8 cellular contexts compared by ENCODE assay signal in the genomic region with DNA sequence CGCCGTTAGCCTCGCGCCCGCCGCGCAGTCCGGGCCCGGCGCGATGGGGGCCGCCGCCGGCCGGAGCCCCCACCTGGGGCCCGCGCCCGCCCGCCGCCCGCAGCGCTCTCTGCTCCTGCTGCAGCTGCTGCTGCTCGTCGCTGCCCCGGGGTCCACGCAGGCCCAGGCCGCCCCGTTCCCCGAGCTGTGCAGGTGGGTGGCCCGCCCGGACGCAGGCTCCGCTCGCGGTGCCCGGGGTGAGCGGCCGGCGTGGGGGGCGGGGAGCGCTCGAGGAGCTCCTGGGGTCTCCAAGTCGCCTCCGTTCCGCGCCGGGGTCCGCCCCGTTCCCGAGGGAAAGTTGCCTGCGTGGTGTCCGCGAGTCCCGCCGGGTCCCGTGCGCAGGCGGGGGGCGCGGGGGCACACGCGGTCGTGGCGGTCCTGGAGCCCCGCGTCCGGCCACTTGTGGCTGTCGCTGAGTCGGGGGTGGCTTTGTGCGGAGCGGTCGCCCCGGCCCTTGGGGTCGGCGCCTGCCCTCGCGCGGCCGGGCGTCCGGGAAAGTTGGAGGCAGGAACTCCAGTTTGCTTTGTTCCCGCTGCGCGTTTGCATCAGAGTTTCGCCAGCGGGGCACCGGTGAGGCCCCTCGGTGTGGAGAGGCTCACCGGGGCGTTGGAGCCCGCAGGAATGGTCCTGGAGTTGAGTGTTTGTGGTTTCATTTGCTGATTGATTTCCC. TPM values are rescaled to one million over a fixed set of nuclear protein-coding genes. Genes with fewer than 3 reads are reported as not detected.
DNase-seq lines count a peak whose midpoint lies in the region; ATAC-seq and TF ChIP-seq lines count a peak whose summit lies in the region.

No MANE protein-coding gene starts in this region.

- peaks cover 28% of the 10 kb centered on the region for H3K4me1 ChIP-seq in SJCRH30

- ATAC-seq in HG02981 (IDR thresholded peaks at IDR 0.05; ENCODE audit: unreplicated experiment): peak; percentile 19
- ATAC-seq in stimulated activated memory B cell treated with anti-CD40 and anti-IgM and Interleukin-4, amounts not matched to agents 10 μg/mL and 1 μg/mL and 100 μg/mL, for 72 hours: peak; percentile 77

- peaks cover 34% of the 10 kb centered on the region for H3K27me3 Mint-ChIP-seq in brain
- H3K27me3 Mint-ChIP-seq in stimulated activated memory B cell treated with anti-CD40 and anti-IgM and Interleukin-4, amounts not matched to agents 10 μg/mL and 1 μg/mL and 100 μg/mL, for 72 hours: no peaks in the 10 kb centered on the region

- DNase-seq in stimulated activated CD4-positive, alpha-beta T cell treated with anti-CD3 and anti-CD28 coated beads, Interleukin-12 subunit alpha, Interleukin-12 subunit beta, amount 100 ng/mL, for 4 hours: peak; percentile 38
- no peak for DNase-seq in stimulated activated CD4-positive, alpha-beta T cell treated with anti-CD3 and anti-CD28 coated beads, Interleukin-1b, Interleukin-23, amount 100 ng/mL, for 48 hours
- DNase-seq in SJCRH30: peak; percentile 66 to 72
- DNase-seq in kidney epithelial cell (ENCODE audit: low read depth): no peak
- DNase-seq in NCI-H345 (lab: John Stamatoyannopoulos, UW): no peak

- peaks cover 46% of the 10 kb centered on the region for H3K4me1 Mint-ChIP-seq in brain
- H3K4me1 Mint-ChIP-seq in stimulated activated memory B cell treated with anti-CD40 and anti-IgM and Interleukin-4, amounts not matched to agents 10 μg/mL and 1 μg/mL and 100 μg/mL, for 72 hours: peaks cover 42% of the 10 kb centered on the region

- H3K27me3 ChIP-seq in SJCRH30 (no peaks in the 10 kb centered on the region), kidney epithelial cell (ENCODE audit: control insufficient read depth, insufficient read depth, low read length) (peaks cover 2% of the 10 kb centered on the region)

- H3K4me3 ChIP-seq in SJCRH30: peak overlapping the region; percentile 96
- H3K4me3 ChIP-seq in kidney epithelial cell (ENCODE audit: low read depth, low read length): peak overlapping the region; percentile 86

- peak overlapping the region; percentile 78 to 99 (median 95) for H3K27ac Mint-ChIP-seq in brain
- peak overlapping the region; percentile 80 for H3K27ac Mint-ChIP-seq in stimulated activated memory B cell treated with anti-CD40 and anti-IgM and Interleukin-4, amounts not matched to agents 10 μg/mL and 1 μg/mL and 100 μg/mL, for 72 hours

- no peaks in the 10 kb centered on the region for H3K36me3 Mint-ChIP-seq in brain
- no peaks in the 10 kb centered on the region for H3K36me3 Mint-ChIP-seq in stimulated activated memory B cell treated with anti-CD40 and anti-IgM and Interleukin-4, amounts not matched to agents 10 μg/mL and 1 μg/mL and 100 μg/mL, for 72 hours

- no peaks in the 10 kb centered on the region for H3K9me3 Mint-ChIP-seq in brain
- no peaks in the 10 kb centered on the region for H3K9me3 Mint-ChIP-seq in stimulated activated memory B cell treated with anti-CD40 and anti-IgM and Interleukin-4, amounts not matched to agents 10 μg/mL and 1 μg/mL and 100 μg/mL, for 72 hours

- TF ChIP-seq CTCF in brain (conservative IDR thresholded peaks at IDR 0.05) (no peak), kidney epithelial cell (IDR thresholded peaks at IDR 0.05; ENCODE audit: insufficient read depth, low read length, poor library complexity, severe bottlenecking) (no peak)

- peak overlapping the region; percentile 92 to 98 (median 95) for H3K4me3 Mint-ChIP-seq in brain
- H3K4me3 Mint-ChIP-seq in stimulated activated memory B cell treated with anti-CD40 and anti-IgM and Interleukin-4, amounts not matched to agents 10 μg/mL and 1 μg/mL and 100 μg/mL, for 72 hours: peak overlapping the region; percentile 88

- peaks cover 2% of the 10 kb centered on the region; the same call in 1 of the 2 replicates for H3K36me3 ChIP-seq in SJCRH30
- H3K36me3 ChIP-seq in kidney epithelial cell (ENCODE audit: control insufficient read depth, insufficient read depth, low read length): no peaks in the 10 kb centered on the region

- H3K27ac ChIP-seq in SJCRH30: peak overlapping the region; percentile 85

- H3K9me3 ChIP-seq in SJCRH30 (replicated peaks): no peaks in the 10 kb centered on the region

RNA-seq across cellular contexts. Expression of gene IGF2R, which starts 0.5 kb away (rescaled TPM):
- 109 and 112 TPM in 2 replicates for total RNA-seq in SJCRH30 (2014; rRNA removed; shearing (Covaris generic))
- polyA plus RNA-seq in brain (ENCODE audit: insufficient read depth, low read depth, low replicate concordance): 29.2 TPM
- 251 and 274 TPM in 2 replicates for total RNA-seq in kidney epithelial cell

Comparison
In these comparisons a context has a peak if more than half of its experiments do, and no peak if none do; other contexts are left out.
1. DNase-seq: peak in stimulated activated CD4-positive, alpha-beta T cell treated with anti-CD3 and anti-CD28 coated beads, Interleukin-12 subunit alpha, Interleukin-12 subunit beta, amount 100 ng/mL, for 4 hours (single experiment) and SJCRH30 (2 of 2); none in stimulated activated CD4-positive, alpha-beta T cell treated with anti-CD3 and anti-CD28 coated beads, Interleukin-1b, Interleukin-23, amount 100 ng/mL, for 48 hours (single experiment), kidney epithelial cell (single experiment) and NCI-H345 (single experiment).